ENCODE assay signal across 8 cellular contexts in genomic region chr12:74537707-74538385, GRCh38. TPM values are rescaled to one million over a fixed set of nuclear protein-coding genes. Genes with fewer than 3 reads are reported as not detected.
A peak's percentile ranks its signal among the peaks of the same experiment; 100 is the strongest.
DNase-seq lines count a peak whose midpoint lies in the region; ATAC-seq and TF ChIP-seq lines count a peak whose summit lies in the region.

A gene with protein sequence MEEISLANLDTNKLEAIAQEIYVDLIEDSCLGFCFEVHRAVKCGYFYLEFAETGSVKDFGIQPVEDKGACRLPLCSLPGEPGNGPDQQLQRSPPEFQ (plus strand): TSS chr12:74537835. CDS start chr12:74538113, 278 bp downstream.

- no peak for TF ChIP-seq CTCF in activated B cell treated with CpG ODN at 0.5 μM for 24 hours (IDR thresholded peaks at IDR 0.05)

- H3K36me3 Mint-ChIP-seq in activated B cell treated with CpG ODN at 0.5 μM for 24 hours (ENCODE audit: low read depth) = peaks cover 54% of the 10 kb centered on the region

- peaks cover 2% of the 10 kb centered on the region for H3K9me3 Mint-ChIP-seq in activated B cell treated with CpG ODN at 0.5 μM for 24 hours

- H3K4me1 Mint-ChIP-seq in activated B cell treated with CpG ODN at 0.5 μM for 24 hours = peaks cover 63% of the 10 kb centered on the region

- DNase-seq in AG08395 (ENCODE audit: low spot score) = peak; percentile 97
- DNase-seq in NCI-H226 = peak; percentile 98
- peak; percentile 95 for DNase-seq in activated B cell treated with CpG ODN at 0.5 μM for 24 hours
- peak in 60 of 61 donors; percentile 43 to 93 (median 86) for DNase-seq in caudate nucleus (lab: John Stamatoyannopoulos, UW)
- peak; percentile 98 for DNase-seq in inferior parietal cortex (ENCODE audit: extremely low spot score)
- DNase-seq in stimulated activated CD4-positive, alpha-beta T cell treated with anti-CD3 and anti-CD28 coated beads, Interleukin-12 subunit alpha, Interleukin-12 subunit beta, amount 100 ng/mL, for 24 hours (ENCODE audit: low read depth in 2 of 2) = peak; percentile 89

- intact Hi-C loops in activated B cell treated with CpG ODN at 0.5 μM for 24 hours (cut with micrococcal nuclease) = loop anchor here (1.0 to 5.0 kb wide), 5 partner anchors 125 to 1544 kb away; partner anchors contain the start of genes KRR1 and NAP1L1

- H3K4me3 Mint-ChIP-seq in activated B cell treated with CpG ODN at 0.5 μM for 24 hours = peak within 1 kb of the TSS; percentile 95

- ATAC-seq in GM18909 (IDR thresholded peaks at IDR 0.05; ENCODE audit: poor library complexity, unreplicated experiment) = peak; percentile 97
- peak; percentile 96 for ATAC-seq in HG03175 (IDR thresholded peaks at IDR 0.05; ENCODE audit: unreplicated experiment)
- ATAC-seq in activated B cell treated with CpG ODN at 0.5 μM for 24 hours (ENCODE audit: low read depth) = peak; percentile 94

- CTCF ChIA-PET in activated B cell treated with CpG ODN at 0.5 μM for 24 hours (lab: Charles Lee) = no interaction called here

- no peaks in the 10 kb centered on the region for H3K27me3 Mint-ChIP-seq in activated B cell treated with CpG ODN at 0.5 μM for 24 hours

- H3K27ac Mint-ChIP-seq in activated B cell treated with CpG ODN at 0.5 μM for 24 hours = peak within 1 kb of the TSS; percentile 98

- POLR2A ChIA-PET in activated B cell treated with CpG ODN at 0.5 μM for 24 hours (lab: Charles Lee) = no interaction called here

- peak within 1 kb of the TSS; percentile 88 for H3K27ac ChIP-seq in caudate nucleus (ENCODE audit: low read depth, low read length)

RNA-seq across cellular contexts. Expression of the gene that starts here (rescaled TPM):
- total RNA-seq in activated B cell treated with CpG ODN at 0.5 μM for 24 hours = 29.2 and 30.7 TPM in 2 replicates

Comparison
In these comparisons a context has a peak if more than half of its experiments do, and no peak if none do; other contexts are left out.
1. Peak in every context shown above with its lines: DNase-seq, ATAC-seq and H3K27ac ChIP-seq.